Comparison of ENCODE assay signal across 8 cellular contexts in the genomic region with DNA sequence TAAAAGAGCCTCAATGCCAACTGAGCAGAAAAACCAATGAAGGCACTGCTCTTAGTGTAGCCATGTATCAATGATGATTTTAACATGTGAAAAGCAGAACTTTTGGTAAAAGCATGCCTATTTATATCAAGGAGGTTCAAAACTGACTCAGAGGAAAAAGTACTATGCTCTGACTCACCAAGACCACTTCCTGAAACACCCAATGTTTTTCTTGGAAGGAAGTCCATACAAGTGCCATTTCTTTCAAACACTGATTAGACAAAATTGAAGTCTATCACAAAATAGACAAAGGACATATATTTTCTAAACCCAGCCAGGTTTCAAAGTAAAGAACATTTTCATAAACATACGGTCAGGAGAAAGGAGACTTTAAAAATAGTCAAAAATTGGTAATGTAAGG.
DNase-seq lines count a peak whose midpoint lies in the region; ATAC-seq and TF ChIP-seq lines count a peak whose summit lies in the region.

No MANE protein-coding gene starts in this region.

- H3K36me3 Mint-ChIP-seq in glutamatergic neuron (ENCODE audit: unreplicated experiment): no peaks in the 10 kb centered on the region

- no peak overlapping the region for H3K4me3 Mint-ChIP-seq in glutamatergic neuron (ENCODE audit: unreplicated experiment)

- H3K9me3 Mint-ChIP-seq in glutamatergic neuron (ENCODE audit: unreplicated experiment): no peaks in the 10 kb centered on the region

- no peaks in the 10 kb centered on the region for H3K4me1 Mint-ChIP-seq in glutamatergic neuron (ENCODE audit: low read depth, unreplicated experiment)

- TF ChIP-seq CTCF in omental fat pad (IDR thresholded peaks at IDR 0.05) (no peak), glutamatergic neuron (IDR thresholded peaks at IDR 0.05; ENCODE audit: partially characterized antibody, unreplicated experiment) (no peak)

- H3K27me3 Mint-ChIP-seq in glutamatergic neuron (ENCODE audit: unreplicated experiment): no peaks in the 10 kb centered on the region

- DNase-seq in GDM1 (lab: John Stamatoyannopoulos, UW) (peak; percentile 50), NOMO-1 treated with dmso at 0.1 percent for 144 hours (lab: John Stamatoyannopoulos, UW; ENCODE audit: unreplicated experiment) (peak; percentile 53), dermis blood vessel endothelial cell (peak; percentile 93), omental fat pad (ENCODE audit: low spot score) (no peak), NCI-H1694 treated with DMSO at 0.1 percent for 48 hours (lab: John Stamatoyannopoulos, UW) (no peak), glutamatergic neuron (no peak), NCI-H1694 (lab: John Stamatoyannopoulos, UW) (no peak)

- ATAC-seq in GM21717 (IDR thresholded peaks at IDR 0.05; ENCODE audit: unreplicated experiment): peak; percentile 80
- peak; percentile 63 for ATAC-seq in omental fat pad (ENCODE audit: low FRiP score)

- no peak overlapping the region for H3K27ac Mint-ChIP-seq in glutamatergic neuron (ENCODE audit: unreplicated experiment)

Comparison
In these comparisons a context has a peak if more than half of its experiments do, and no peak if none do; other contexts are left out.
1. DNase-seq: peak in GDM1 (single experiment), NOMO-1 treated with dmso at 0.1 percent for 144 hours (single experiment) and dermis blood vessel endothelial cell (single experiment); none in omental fat pad (single experiment), NCI-H1694 treated with DMSO at 0.1 percent for 48 hours (single experiment), glutamatergic neuron (single experiment) and NCI-H1694 (single experiment).